Comparison of ENCODE assay signal across 8 cellular contexts in genomic region chr7:137592232-137592896, GRCh38.
A peak's percentile ranks its signal among the peaks of the same experiment; 100 is the strongest.
DNase-seq lines count a peak whose midpoint lies in the region; ATAC-seq and TF ChIP-seq lines count a peak whose summit lies in the region.

No MANE protein-coding gene starts in this region.

- CTCF ChIA-PET in activated CD4-positive, alpha-beta memory T cell treated with anti-CD3 and anti-CD28 coated beads for 36 hours (lab: Charles Lee): interaction anchor here (0.5 to 1.0 kb wide), 3 partner anchors 20 to 1186 kb away, joined by 3 read pairs; no protein-coding TSS in a partner anchor
- CTCF ChIA-PET in activated CD4-positive, alpha-beta memory T cell treated with anti-CD3 and anti-CD28 coated beads, Interleukin-2, amount 10 ng/mL, durations not matched to agents 7 days and 5 days (lab: Charles Lee): interaction anchor here (3.0 kb wide), 1 partner anchor 13 kb away, joined by 11 read pairs; no protein-coding TSS in a partner anchor

- H3K36me3 Mint-ChIP-seq in activated CD4-positive, alpha-beta memory T cell treated with anti-CD3 and anti-CD28 coated beads for 36 hours: no peaks in the 10 kb centered on the region
- H3K36me3 Mint-ChIP-seq in activated CD4-positive, alpha-beta memory T cell treated with anti-CD3 and anti-CD28 coated beads, Interleukin-2, amount 10 ng/mL, durations not matched to agents 7 days and 5 days (ENCODE audit: low read depth): no peaks in the 10 kb centered on the region

- peak; percentile 97 for TF ChIP-seq CTCF in VCaP (conservative IDR thresholded peaks at IDR 0.05)

- no peaks in the 10 kb centered on the region for H3K9me3 Mint-ChIP-seq in activated CD4-positive, alpha-beta memory T cell treated with anti-CD3 and anti-CD28 coated beads for 36 hours
- H3K9me3 Mint-ChIP-seq in activated CD4-positive, alpha-beta memory T cell treated with anti-CD3 and anti-CD28 coated beads, Interleukin-2, amount 10 ng/mL, durations not matched to agents 7 days and 5 days: no peaks in the 10 kb centered on the region

- intact Hi-C loops in activated CD4-positive, alpha-beta memory T cell treated with anti-CD3 and anti-CD28 coated beads for 36 hours (cut with micrococcal nuclease): no loop called here
- intact Hi-C loops in head of caudate nucleus (cut with DNase I): loop anchor here (5.0 kb wide), 1 partner anchor 425 kb away; no protein-coding TSS in a partner anchor

- H3K27ac ChIP-seq in VCaP: peak overlapping the region; percentile 20; the same call in 1 of the 2 replicates
- H3K27ac ChIP-seq in effector memory CD4-positive, alpha-beta T cell (ENCODE audit: insufficient read depth, low read length, poor library complexity, severe bottlenecking): no peak overlapping the region

- H3K9me3 ChIP-seq in effector memory CD4-positive, alpha-beta T cell (ENCODE audit: control insufficient read depth, low read length): no peaks in the 10 kb centered on the region

- POLR2A ChIA-PET in activated CD4-positive, alpha-beta memory T cell treated with anti-CD3 and anti-CD28 coated beads for 36 hours (lab: Charles Lee): no interaction called here
- POLR2A ChIA-PET in activated CD4-positive, alpha-beta memory T cell treated with anti-CD3 and anti-CD28 coated beads, Interleukin-2, amount 10 ng/mL, durations not matched to agents 7 days and 5 days (lab: Charles Lee): no interaction called here

- H3K36me3 ChIP-seq in effector memory CD4-positive, alpha-beta T cell (ENCODE audit: control insufficient read depth, insufficient read depth, low read length): no peaks in the 10 kb centered on the region

- H3K4me3 ChIP-seq in effector memory CD4-positive, alpha-beta T cell (ENCODE audit: insufficient read depth, low read depth, low read length, poor library complexity, severe bottlenecking): no peak overlapping the region

- peak; percentile 10 for DNase-seq in activated CD4-positive, alpha-beta memory T cell treated with anti-CD3 and anti-CD28 coated beads for 36 hours
- DNase-seq in activated CD4-positive, alpha-beta memory T cell treated with anti-CD3 and anti-CD28 coated beads, Interleukin-2, amount 10 ng/mL, durations not matched to agents 7 days and 5 days: no peak
- peak; percentile 39 for DNase-seq in NCI-H2081 treated with DMSO at 0.1 percent for 48 hours (lab: John Stamatoyannopoulos, UW)
- peak; percentile 26 to 87 (median 66) for DNase-seq in head of caudate nucleus
- DNase-seq in putamen (ENCODE audit: low spot score): peak; percentile 45
- no peak for DNase-seq in effector memory CD4-positive, alpha-beta T cell

- H3K27me3 ChIP-seq in effector memory CD4-positive, alpha-beta T cell (replicated peaks; ENCODE audit: control insufficient read depth, insufficient read depth, low read length, poor library complexity, severe bottlenecking): no peaks in the 10 kb centered on the region

- H3K4me3 Mint-ChIP-seq in activated CD4-positive, alpha-beta memory T cell treated with anti-CD3 and anti-CD28 coated beads for 36 hours: no peak overlapping the region
- H3K4me3 Mint-ChIP-seq in activated CD4-positive, alpha-beta memory T cell treated with anti-CD3 and anti-CD28 coated beads, Interleukin-2, amount 10 ng/mL, durations not matched to agents 7 days and 5 days: no peak overlapping the region

- ATAC-seq in HG02623 (IDR thresholded peaks at IDR 0.05; ENCODE audit: unreplicated experiment): peak; percentile 77

- H3K4me1 Mint-ChIP-seq in activated CD4-positive, alpha-beta memory T cell treated with anti-CD3 and anti-CD28 coated beads for 36 hours (ENCODE audit: low read depth): no peaks in the 10 kb centered on the region
- H3K4me1 Mint-ChIP-seq in activated CD4-positive, alpha-beta memory T cell treated with anti-CD3 and anti-CD28 coated beads, Interleukin-2, amount 10 ng/mL, durations not matched to agents 7 days and 5 days: no peaks in the 10 kb centered on the region

- no peaks in the 10 kb centered on the region for H3K4me1 ChIP-seq in effector memory CD4-positive, alpha-beta T cell (ENCODE audit: control insufficient read depth, insufficient read depth, low read length, poor library complexity, severe bottlenecking)

- H3K27ac Mint-ChIP-seq in activated CD4-positive, alpha-beta memory T cell treated with anti-CD3 and anti-CD28 coated beads for 36 hours: no peak overlapping the region
- H3K27ac Mint-ChIP-seq in activated CD4-positive, alpha-beta memory T cell treated with anti-CD3 and anti-CD28 coated beads, Interleukin-2, amount 10 ng/mL, durations not matched to agents 7 days and 5 days: no peak overlapping the region

- peaks cover 2% of the 10 kb centered on the region for H3K27me3 Mint-ChIP-seq in activated CD4-positive, alpha-beta memory T cell treated with anti-CD3 and anti-CD28 coated beads for 36 hours
- peaks cover 2% of the 10 kb centered on the region for H3K27me3 Mint-ChIP-seq in activated CD4-positive, alpha-beta memory T cell treated with anti-CD3 and anti-CD28 coated beads, Interleukin-2, amount 10 ng/mL, durations not matched to agents 7 days and 5 days

Comparison
In these comparisons a context has a peak if more than half of its experiments do, and no peak if none do; other contexts are left out.
1. DNase-seq: peak in activated CD4-positive, alpha-beta memory T cell treated with anti-CD3 and anti-CD28 coated beads for 36 hours (single experiment), NCI-H2081 treated with DMSO at 0.1 percent for 48 hours (single experiment), head of caudate nucleus (42 of 42) and putamen (single experiment); none in activated CD4-positive, alpha-beta memory T cell treated with anti-CD3 and anti-CD28 coated beads, Interleukin-2, amount 10 ng/mL, durations not matched to agents 7 days and 5 days (single experiment) and effector memory CD4-positive, alpha-beta T cell (0 of 3).